ENCODE assay signal across 35 cellular contexts in the genomic region with DNA sequence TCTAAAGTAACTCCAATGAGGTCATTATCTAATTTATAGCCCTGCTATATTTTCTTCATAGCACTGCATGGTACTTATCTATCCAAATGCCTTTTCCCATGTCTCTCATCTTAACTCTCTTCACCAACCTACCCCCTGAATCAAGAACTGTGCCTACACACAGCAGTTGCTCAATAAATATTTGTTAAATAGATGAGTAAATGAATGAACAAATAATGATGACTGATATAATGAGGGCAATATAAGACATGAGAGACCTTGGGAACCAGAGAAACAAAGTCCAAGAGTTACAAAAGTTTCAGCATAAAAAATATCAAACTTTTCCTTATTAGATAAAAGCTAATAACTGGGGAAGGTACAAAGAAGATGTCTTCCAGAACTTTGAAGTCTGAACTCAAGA.
"Had no signal": no experiment of that assay in that cellular context is flagged by ENCODE, and none has a peak within 500 bp of the region (broad histone marks: within the 10 kb centered on the region; RNA-seq: fewer than 3 reads in every experiment).

No MANE protein-coding gene starts in this region.

- H3K27ac Mint-ChIP-seq: activated CD4-positive, alpha-beta T cell treated with anti-CD3 and anti-CD28 coated beads, Interleukin-2, amount 10 ng/mL, durations not matched to agents 24 days and 14 days; activated CD8-positive, alpha-beta T cell treated with anti-CD3 and anti-CD28 coated beads for 36 hours; activated naive CD8-positive, alpha-beta T cell treated with anti-CD3 and anti-CD28 coated beads, Interleukin-2, amount 10 ng/mL, durations not matched to agents 7 days and 5 days; activated T-helper 2 cell treated with anti-CD3 and anti-CD28 coated beads, Interferon-gamma antibody, Interleukin-2, Interleukin-4, amounts not matched to agents 10 μg/mL and 5 μg/mL and 100 μg/mL, durations not matched to agents 14 hours and 24 hours and 36 hours; endodermal cell; immature natural killer cell; progenitor cell of endocrine pancreas; T-helper 17 cell had no signal

- H3K27me3 ChIP-seq: breast epithelium, ovary, sigmoid colon, stomach, thyroid gland, upper lobe of right lung had no signal

- H3K4me2 ChIP-seq: smooth muscle cell had no signal

- H3K9me3 ChIP-seq: breast epithelium, lower lobe of right lung, ovary, sigmoid colon, stomach, thyroid gland, upper lobe of right lung had no signal

- H3K4me3 ChIP-seq: breast epithelium, lower lobe of right lung, ovary, sigmoid colon, smooth muscle cell, stomach, thyroid gland, upper lobe of right lung had no signal

- H3K4me1 ChIP-seq: breast epithelium, upper lobe of right lung had no signal

- DNase-seq: activated CD4-positive, alpha-beta T cell treated with anti-CD3 and anti-CD28 coated beads, Interleukin-2, amount 10 ng/mL, durations not matched to agents 24 days and 14 days; activated CD4-positive, CD25-positive, alpha-beta regulatory T cell treated with anti-CD3 and anti-CD28 coated beads, Interleukin-2, amount 50 U/mL, for 72 hours; activated CD8-positive, alpha-beta T cell treated with anti-CD3 and anti-CD28 coated beads for 36 hours; activated naive CD8-positive, alpha-beta T cell treated with anti-CD3 and anti-CD28 coated beads, Interleukin-2, amount 10 ng/mL, durations not matched to agents 7 days and 5 days; activated T-cell treated with anti-CD3 and anti-CD28 coated beads, Interleukin-2, amount 50 U/mL, for 4 hours; amygdala; central memory CD4-positive, alpha-beta T cell; endodermal cell; foreskin fibroblast; head of caudate nucleus; hypothalamus; immature natural killer cell; kidney; left colon; lower lobe of right lung; naive thymus-derived CD4-positive, alpha-beta T cell; ovary; retina; sigmoid colon; stimulated activated CD4-positive, alpha-beta T cell treated with anti-CD3 and anti-CD28 coated beads, Interleukin-1b, Interleukin-23, amount 100 ng/mL, for 48 hours; stimulated activated CD4-positive, alpha-beta T cell treated with anti-CD3 and anti-CD28 coated beads, Interleukin-4, amount 100 ng/mL, for 4 hours; stimulated activated CD8-positive, alpha-beta memory T cell treated with anti-CD3 and anti-CD28 coated beads, Interleukin-4, amount 100 ng/mL, for 48 hours; stimulated activated naive B cell treated with anti-CD40 and anti-IgM and Interleukin-4, amounts not matched to agents 10 μg/mL and 1 μg/mL and 100 μg/mL, for 72 hours; stomach; SW 1271; T-helper 17 cell; T1000; thyroid gland; upper lobe of right lung; WERI-Rb-1 had no signal

- H3K27ac ChIP-seq: breast epithelium, lower lobe of right lung, ovary, sigmoid colon, stomach, thyroid gland, upper lobe of right lung, WERI-Rb-1 had no signal

- H3K36me3 ChIP-seq: breast epithelium, lower lobe of right lung, ovary, sigmoid colon, stomach, thyroid gland, upper lobe of right lung had no signal

- H3K4me3 Mint-ChIP-seq: activated CD4-positive, alpha-beta T cell treated with anti-CD3 and anti-CD28 coated beads, Interleukin-2, amount 10 ng/mL, durations not matched to agents 24 days and 14 days; activated CD8-positive, alpha-beta T cell treated with anti-CD3 and anti-CD28 coated beads for 36 hours; activated naive CD8-positive, alpha-beta T cell treated with anti-CD3 and anti-CD28 coated beads, Interleukin-2, amount 10 ng/mL, durations not matched to agents 7 days and 5 days; activated T-cell treated with anti-CD3 and anti-CD28 coated beads, Interleukin-2, amount 50 U/mL, for 4 hours; endodermal cell; immature natural killer cell; naive thymus-derived CD4-positive, alpha-beta T cell; stimulated activated naive B cell treated with anti-CD40 and anti-IgM and Interleukin-4, amounts not matched to agents 10 μg/mL and 1 μg/mL and 100 μg/mL, for 72 hours; T-helper 17 cell had no signal

- H3K9me3 Mint-ChIP-seq: activated CD8-positive, alpha-beta T cell treated with anti-CD3 and anti-CD28 coated beads for 36 hours; activated naive CD8-positive, alpha-beta T cell treated with anti-CD3 and anti-CD28 coated beads, Interleukin-2, amount 10 ng/mL, durations not matched to agents 7 days and 5 days; activated T-cell treated with anti-CD3 and anti-CD28 coated beads, Interleukin-2, amount 50 U/mL, for 4 hours; activated T-helper 2 cell treated with anti-CD3 and anti-CD28 coated beads, Interferon-gamma antibody, Interleukin-2, Interleukin-4, amounts not matched to agents 10 μg/mL and 5 μg/mL and 100 μg/mL, durations not matched to agents 14 hours and 24 hours and 36 hours; endodermal cell; immature natural killer cell had no signal

- ATAC-seq: activated CD8-positive, alpha-beta T cell treated with anti-CD3 and anti-CD28 coated beads for 36 hours; activated T-cell treated with anti-CD3 and anti-CD28 coated beads, Interleukin-2, amount 50 U/mL, for 4 hours; esophagus mucosa; left colon; lower lobe of right lung; naive thymus-derived CD4-positive, alpha-beta T cell; stimulated activated naive B cell treated with anti-CD40 and anti-IgM and Interleukin-4, amounts not matched to agents 10 μg/mL and 1 μg/mL and 100 μg/mL, for 72 hours; T-helper 17 cell; upper lobe of right lung had no signal

- H3K27me3 Mint-ChIP-seq: activated CD4-positive, alpha-beta T cell treated with anti-CD3 and anti-CD28 coated beads, Interleukin-2, amount 10 ng/mL, durations not matched to agents 24 days and 14 days; activated CD8-positive, alpha-beta T cell treated with anti-CD3 and anti-CD28 coated beads for 36 hours; activated naive CD8-positive, alpha-beta T cell treated with anti-CD3 and anti-CD28 coated beads, Interleukin-2, amount 10 ng/mL, durations not matched to agents 7 days and 5 days; naive thymus-derived CD4-positive, alpha-beta T cell; progenitor cell of endocrine pancreas; stimulated activated naive B cell treated with anti-CD40 and anti-IgM and Interleukin-4, amounts not matched to agents 10 μg/mL and 1 μg/mL and 100 μg/mL, for 72 hours; T-helper 17 cell had no signal
